ENCODE assay signal across 33 cellular contexts in the genomic region with DNA sequence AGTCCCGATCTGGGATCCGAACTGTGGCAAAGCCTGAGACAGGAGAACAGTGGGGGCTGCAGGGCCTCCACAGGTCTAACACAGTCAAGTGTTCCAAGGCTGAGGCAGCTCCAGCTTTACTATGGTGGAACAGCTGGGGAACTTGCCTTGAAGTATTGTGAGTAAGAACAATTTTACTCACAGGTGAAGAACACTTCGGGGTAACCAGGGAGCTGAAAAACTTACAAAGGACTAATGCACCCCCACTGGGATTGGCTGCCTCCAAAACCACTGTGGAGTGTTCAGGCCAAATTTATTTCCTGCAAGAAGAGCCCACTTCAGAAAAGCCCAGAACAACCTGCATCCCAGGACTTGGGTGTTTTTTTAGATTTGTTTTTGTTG. TPM values are rescaled to one million over a fixed set of nuclear protein-coding genes. Genes with fewer than 3 reads are reported as not detected.
"Had no signal": no experiment of that assay in that cellular context is flagged by ENCODE, and none has a peak within 500 bp of the region (broad histone marks: within the 10 kb centered on the region; RNA-seq: fewer than 3 reads in every experiment).

No MANE protein-coding gene starts in this region.

- H3K4me1 Mint-ChIP-seq: naive thymus-derived CD4-positive, alpha-beta T cell; stimulated activated memory B cell treated with anti-CD40 and anti-IgM and Interleukin-4, amounts not matched to agents 10 μg/mL and 1 μg/mL and 100 μg/mL, for 72 hours had no signal

- H3K27ac Mint-ChIP-seq: naive thymus-derived CD4-positive, alpha-beta T cell; stimulated activated memory B cell treated with anti-CD40 and anti-IgM and Interleukin-4, amounts not matched to agents 10 μg/mL and 1 μg/mL and 100 μg/mL, for 72 hours had no signal

- H3K27ac ChIP-seq: esophagus muscularis mucosa, foreskin keratinocyte, gastroesophageal sphincter, heart left ventricle, hepatocyte, left lung, ovary, psoas muscle, sigmoid colon, testis, tibial artery had no signal

- H3K4me3 Mint-ChIP-seq: naive thymus-derived CD4-positive, alpha-beta T cell; nephron; stimulated activated memory B cell treated with anti-CD40 and anti-IgM and Interleukin-4, amounts not matched to agents 10 μg/mL and 1 μg/mL and 100 μg/mL, for 72 hours; type B pancreatic cell had no signal

- H3K9me3 ChIP-seq: esophagus muscularis mucosa, heart left ventricle, left lung, ovary, psoas muscle, sigmoid colon, testis, tibial artery had no signal

- H3K4me1 ChIP-seq: foreskin keratinocyte, gastroesophageal sphincter, heart left ventricle, left lung, psoas muscle, testis, tibial artery had no signal

- DNase-seq: cortex of kidney; effector CD4-positive, alpha-beta T cell; foreskin keratinocyte; heart left ventricle; left cardiac atrium; left lung; mesenchymal stem cell; midbrain; naive thymus-derived CD4-positive, alpha-beta T cell; occipital lobe; ovary; posterior cingulate gyrus; psoas muscle; right cardiac atrium; sigmoid colon; stimulated activated CD4-positive, alpha-beta T cell treated with anti-CD3 and anti-CD28 coated beads, Interleukin-4, amount 100 ng/mL, for 4 hours; stimulated activated naive CD8-positive, alpha-beta T cell treated with anti-CD3 and anti-CD28 coated beads, Interleukin-15, Interleukin-2, amounts not matched to agents 100 U/mL and 50 U/mL, for 24 hours; substantia nigra; testis; tibial artery had no signal

- H3K9me3 Mint-ChIP-seq: stimulated activated memory B cell treated with anti-CD40 and anti-IgM and Interleukin-4, amounts not matched to agents 10 μg/mL and 1 μg/mL and 100 μg/mL, for 72 hours; type B pancreatic cell had no signal

- H3K4me3 ChIP-seq: esophagus muscularis mucosa, gastroesophageal sphincter, heart left ventricle, hepatocyte, left lung, ovary, psoas muscle, sigmoid colon, testis, tibial artery had no signal

- ATAC-seq: foreskin keratinocyte; gastroesophageal sphincter; heart left ventricle; left cardiac atrium; left lung; naive thymus-derived CD4-positive, alpha-beta T cell; psoas muscle; right cardiac atrium; stimulated activated naive CD8-positive, alpha-beta T cell treated with anti-CD3 and anti-CD28 coated beads, Interleukin-15, Interleukin-2, amounts not matched to agents 100 U/mL and 50 U/mL, for 24 hours had no signal

- H3K27me3 ChIP-seq: ovary, testis had no signal

- H3K36me3 ChIP-seq: esophagus muscularis mucosa, gastroesophageal sphincter, heart left ventricle, left lung, ovary, sigmoid colon, tibial artery had no signal

- H3K36me3 Mint-ChIP-seq: stimulated activated memory B cell treated with anti-CD40 and anti-IgM and Interleukin-4, amounts not matched to agents 10 μg/mL and 1 μg/mL and 100 μg/mL, for 72 hours had no signal

RNA-seq across cellular contexts. Expression of a gene that starts 25.4 kb away (rescaled TPM):
- total RNA-seq: dermis microvascular lymphatic vessel endothelial cell; epithelial cell of proximal tubule; esophagus muscularis mucosa; fibroblast of lung; foreskin keratinocyte; heart left ventricle; kidney epithelial cell; left cardiac atrium; left lung; lung microvascular endothelial cell; naive thymus-derived CD4-positive, alpha-beta T cell; ovary; renal cortical epithelial cell; right cardiac atrium; sigmoid colon; urinary bladder had no signal

RNA-seq across cellular contexts. Expression of a gene that starts 28.2 kb away (rescaled TPM):
- total RNA-seq: dermis microvascular lymphatic vessel endothelial cell; epithelial cell of proximal tubule; esophagus muscularis mucosa; fibroblast of lung; foreskin keratinocyte; kidney epithelial cell; left cardiac atrium; lung microvascular endothelial cell; naive thymus-derived CD4-positive, alpha-beta T cell; renal cortical epithelial cell; sigmoid colon; urinary bladder had no signal
